Comparison of ENCODE assay signal across 1 cellular context in genomic region chr13:111152836-111153235, GRCh38.
TF ChIP-seq lines count a peak whose summit lies in the region.

No MANE protein-coding gene starts in this region.

TF ChIP-seq in WTC11, 78 proteins besides CTCF, POLR2A, EP300 and RAD21 (continued from another document):
- TF ChIP-seq ATF3 (CRISPR knock-in tag; conservative IDR thresholded peaks at IDR 0.05) (no peak), ZNF263 (CRISPR knock-in tag; IDR thresholded peaks at IDR 0.05; ENCODE audit: low read depth) (no peak)
